In the genomic region with DNA sequence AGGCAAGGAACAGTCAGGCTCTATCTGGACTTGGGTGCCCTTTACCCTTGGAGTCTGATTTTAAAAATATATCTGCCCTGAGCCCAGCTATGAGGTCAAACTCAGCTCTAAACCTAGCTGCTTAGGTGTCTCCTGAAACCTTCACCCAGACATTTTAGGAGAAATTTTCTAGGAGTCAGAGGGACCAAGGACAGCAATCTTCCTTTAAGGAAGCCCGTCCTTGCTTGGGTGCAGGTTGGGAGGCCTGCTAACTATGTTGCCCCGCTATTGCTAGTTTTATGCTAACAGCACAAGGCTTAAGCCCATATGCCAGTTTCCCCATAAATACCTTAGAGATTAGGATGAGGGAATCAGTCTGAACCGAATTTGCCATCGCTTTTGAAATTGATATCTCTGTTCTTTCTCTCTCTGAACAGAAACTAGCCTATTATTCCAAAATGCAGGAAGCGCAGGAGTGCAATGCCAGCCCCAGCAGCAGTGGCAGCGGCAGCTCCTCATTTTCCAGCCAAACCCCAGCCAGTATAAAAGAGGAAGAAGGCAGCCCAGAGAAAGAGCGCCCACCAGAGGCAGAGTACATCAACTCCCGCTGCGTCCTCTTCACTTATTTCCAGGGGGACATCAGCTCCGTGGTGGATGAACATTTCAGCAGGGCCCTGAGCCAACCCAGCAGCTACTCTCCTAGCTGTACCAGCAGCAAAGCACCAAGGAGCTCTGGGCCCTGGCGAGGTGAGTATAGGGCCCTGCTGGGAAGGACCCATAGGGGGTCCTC, we compare ENCODE assay signal across 2 cellular contexts.
TF ChIP-seq lines count a peak whose summit lies in the region.

No MANE protein-coding gene starts in this region.

TF ChIP-seq in Ishikawa, 13 proteins besides CTCF, POLR2A, EP300 and RAD21:
- TF ChIP-seq, protein P1, sequence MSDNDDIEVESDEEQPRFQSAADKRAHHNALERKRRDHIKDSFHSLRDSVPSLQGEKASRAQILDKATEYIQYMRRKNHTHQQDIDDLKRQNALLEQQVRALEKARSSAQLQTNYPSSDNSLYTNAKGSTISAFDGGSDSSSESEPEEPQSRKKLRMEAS (IDR thresholded peaks at IDR 0.05): no peak
- TF ChIP-seq, protein P2, sequence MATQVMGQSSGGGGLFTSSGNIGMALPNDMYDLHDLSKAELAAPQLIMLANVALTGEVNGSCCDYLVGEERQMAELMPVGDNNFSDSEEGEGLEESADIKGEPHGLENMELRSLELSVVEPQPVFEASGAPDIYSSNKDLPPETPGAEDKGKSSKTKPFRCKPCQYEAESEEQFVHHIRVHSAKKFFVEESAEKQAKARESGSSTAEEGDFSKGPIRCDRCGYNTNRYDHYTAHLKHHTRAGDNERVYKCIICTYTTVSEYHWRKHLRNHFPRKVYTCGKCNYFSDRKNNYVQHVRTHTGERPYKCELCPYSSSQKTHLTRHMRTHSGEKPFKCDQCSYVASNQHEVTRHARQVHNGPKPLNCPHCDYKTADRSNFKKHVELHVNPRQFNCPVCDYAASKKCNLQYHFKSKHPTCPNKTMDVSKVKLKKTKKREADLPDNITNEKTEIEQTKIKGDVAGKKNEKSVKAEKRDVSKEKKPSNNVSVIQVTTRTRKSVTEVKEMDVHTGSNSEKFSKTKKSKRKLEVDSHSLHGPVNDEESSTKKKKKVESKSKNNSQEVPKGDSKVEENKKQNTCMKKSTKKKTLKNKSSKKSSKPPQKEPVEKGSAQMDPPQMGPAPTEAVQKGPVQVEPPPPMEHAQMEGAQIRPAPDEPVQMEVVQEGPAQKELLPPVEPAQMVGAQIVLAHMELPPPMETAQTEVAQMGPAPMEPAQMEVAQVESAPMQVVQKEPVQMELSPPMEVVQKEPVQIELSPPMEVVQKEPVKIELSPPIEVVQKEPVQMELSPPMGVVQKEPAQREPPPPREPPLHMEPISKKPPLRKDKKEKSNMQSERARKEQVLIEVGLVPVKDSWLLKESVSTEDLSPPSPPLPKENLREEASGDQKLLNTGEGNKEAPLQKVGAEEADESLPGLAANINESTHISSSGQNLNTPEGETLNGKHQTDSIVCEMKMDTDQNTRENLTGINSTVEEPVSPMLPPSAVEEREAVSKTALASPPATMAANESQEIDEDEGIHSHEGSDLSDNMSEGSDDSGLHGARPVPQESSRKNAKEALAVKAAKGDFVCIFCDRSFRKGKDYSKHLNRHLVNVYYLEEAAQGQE (IDR thresholded peaks at IDR 0.05; ENCODE audit: low read depth): no peak
- TF ChIP-seq ZBTB7A (IDR thresholded peaks at IDR 0.05; ENCODE audit: low read depth) (no peak), NFIC (IDR thresholded peaks at IDR 0.05) (no peak), YY1 (IDR thresholded peaks at IDR 0.05; ENCODE audit: low read depth) (no peak)
TF ChIP-seq in Ishikawa: peak in this region for 0.

TF ChIP-seq in H1, 55 proteins besides CTCF, POLR2A, EP300 and RAD21:
- peak; percentile 7; the same call in 1 of the 2 replicates for TF ChIP-seq SUZ12 (IDR thresholded peaks at IDR 0.05; ENCODE audit: low read length)
- TF ChIP-seq TCF12 (IDR thresholded peaks at IDR 0.05; ENCODE audit: low read depth, low read length): 0 out of 2 replicates have a peak, but pooled peaks have one; percentile 30
- no peak for TF ChIP-seq CTBP2 (IDR thresholded peaks at IDR 0.05; ENCODE audit: borderline replicate concordance, insufficient read depth, insufficient read length, low read length)
- no peak for TF ChIP-seq BCL11A (IDR thresholded peaks at IDR 0.05; ENCODE audit: low read depth in 2 of 2, low read length in 2 of 2)
- peak; percentile 4 for TF ChIP-seq EZH2 (IDR thresholded peaks at IDR 0.05; ENCODE audit: low read depth, low read length, severe bottlenecking)
